8 cellular contexts compared by ENCODE assay signal in genomic region chr16:31487720-31488629, GRCh38. TPM values are rescaled to one million over a fixed set of nuclear protein-coding genes. Genes with fewer than 3 reads are reported as not detected.
DNase-seq lines count a peak whose midpoint lies in the region; ATAC-seq and TF ChIP-seq lines count a peak whose summit lies in the region.

No MANE protein-coding gene starts in this region.

- intact Hi-C loops in lower leg skin (cut with DNase I; ENCODE audit: low total_unique reads): no loop called here

- peaks cover 8% of the 10 kb centered on the region; the same call in 1 of the 2 replicates for H3K27me3 ChIP-seq in GM23248 (replicated peaks; ENCODE audit: insufficient read depth)

- H3K4me2 ChIP-seq in GM23248 (ENCODE audit: unreplicated experiment): peak overlapping the region; percentile 90

- in situ Hi-C loops in GM23248 (cut with MboI): no loop called here

- TF ChIP-seq POLR2A in NB4 (IDR thresholded peaks at IDR 0.05; ENCODE audit: extremely low read depth, insufficient read length) (no peak), lower leg skin (IDR thresholded peaks at IDR 0.05) (no peak)

- H3K4me3 ChIP-seq in GM23248: peak overlapping the region; percentile 75
- peak overlapping the region; percentile 21 for H3K4me3 ChIP-seq in NB4 (ENCODE audit: low read depth, low read length)
- peak overlapping the region; percentile 56 for H3K4me3 ChIP-seq in choroid plexus epithelial cell (ENCODE audit: low read depth, low read length)
- H3K4me3 ChIP-seq in lower leg skin (ENCODE audit: low read depth, poor library complexity, severe bottlenecking): peak overlapping the region; percentile 28

- H3K27ac ChIP-seq in GM23248: no peak overlapping the region

- TF ChIP-seq CTCF in NB4 (IDR thresholded peaks at IDR 0.05; ENCODE audit: low read depth, low read length) (no peak), choroid plexus epithelial cell (conservative IDR thresholded peaks at IDR 0.05; ENCODE audit: low read depth, low read length) (no peak), lower leg skin (IDR thresholded peaks at IDR 0.05) (no peak)

- H3K9ac ChIP-seq in ES-I3 (ENCODE audit: low read depth, low read length) (peak overlapping the region; percentile 49; the same call in 1 of the 2 replicates), GM23248 (peak overlapping the region; percentile 43; the same call in 1 of the 2 replicates)

- H3K4me1 ChIP-seq in ES-I3 (ENCODE audit: insufficient read depth, low read length) (peaks cover 8% of the 10 kb centered on the region; the same call in 1 of the 2 replicates), GM23248 (ENCODE audit: insufficient read depth) (0 out of 2 replicates have a peak, but pooled peaks cover 13% of the 10 kb centered on the region)

- DNase-seq in GM23248: peak; percentile 53
- DNase-seq in NB4 (ENCODE audit: low read depth): peak; percentile 66
- DNase-seq in choroid plexus epithelial cell (ENCODE audit: low read depth): peak; percentile 34
- peak in 1 of 2 donors; percentile 31 for DNase-seq in lower leg skin (ENCODE audit: low spot score in 2 of 2)
- DNase-seq in stimulated activated CD8-positive, alpha-beta memory T cell treated with anti-CD3 and anti-CD28 coated beads, Interleukin-15, amount 100 ng/mL, for 1 hour (ENCODE audit: low read depth): peak; percentile 41
- DNase-seq in mesenteric fat pad (ENCODE audit: low spot score): no peak

- H3F3A ChIP-seq in GM23248 (ENCODE audit: insufficient read depth): no peaks in the 10 kb centered on the region

- H4K20me1 ChIP-seq in GM23248 (ENCODE audit: insufficient read depth): no peaks in the 10 kb centered on the region

- H2AFZ ChIP-seq in GM23248: peak overlapping the region; percentile 80

- H3K36me3 ChIP-seq in ES-I3 (ENCODE audit: insufficient read depth, low read length) (no peaks in the 10 kb centered on the region), GM23248 (ENCODE audit: low read depth) (no peaks in the 10 kb centered on the region; the same call in 1 of the 2 replicates)

- no peaks in the 10 kb centered on the region for H3K79me2 ChIP-seq in GM23248 (ENCODE audit: insufficient read depth)

- no peaks in the 10 kb centered on the region for H3K9me2 ChIP-seq in GM23248 (ENCODE audit: insufficient read depth)

- H3K9me3 ChIP-seq in ES-I3 (ENCODE audit: control insufficient read depth, insufficient read depth, low read length) (no peaks in the 10 kb centered on the region), GM23248 (ENCODE audit: low read depth) (no peaks in the 10 kb centered on the region)

- ATAC-seq in activated CD4-positive, CD25-positive, alpha-beta regulatory T cell treated with anti-CD3 and anti-CD28 coated beads, Interleukin-2, amount 50 U/mL, for 24 hours: peak; percentile 91 to 94

- WGBS in GM23248 (ENCODE audit: low coverage in 1 of 2, low lambda C conversion rate in 2 of 2, missing lambda C conversion rate in 2 of 2), 2 experiments: 2 to 4% methylated on average over 41 to 53 of the region's 77 CpGs
- WGBS in lower leg skin, 2 donors: 0 to 4% methylated on average over 30 to 35 of the region's 77 CpGs

RNA-seq across cellular contexts. Expression of gene SLC5A2, which starts 5.1 kb away (rescaled TPM):
- not detected in 2 replicates for total RNA-seq in GM23248 (2014; rRNA removed; shearing (Covaris generic))
- polyA plus RNA-seq in GM23248 (2016; fragmentation: Nextera tagmentation; extraction: Ambion mirVana): 4.7 and 4.8 TPM in 2 replicates
- total RNA-seq in lower leg skin (under 1 TPM; 0.17 to 0.27 (median 0.21) TPM), mesenteric fat pad (not detected)

RNA-seq across cellular contexts. Expression of gene TGFB1I1, which starts 16.0 kb away (rescaled TPM):
- 71.8 and 88.5 TPM in 2 replicates for total RNA-seq in GM23248 (2014; rRNA removed; shearing (Covaris generic))
- 174 and 177 TPM in 2 replicates for polyA plus RNA-seq in GM23248 (2016; fragmentation: Nextera tagmentation; extraction: Ambion mirVana)
- total RNA-seq in lower leg skin (10 to 100 TPM; 15.1 to 34.1 (median 22.7) TPM), mesenteric fat pad (34.7 TPM)

RNA-seq across cellular contexts. Expression of gene RUSF1, which starts 20.2 kb away (rescaled TPM):
- 68.2 and 74.0 TPM in 2 replicates for total RNA-seq in GM23248 (2014; rRNA removed; shearing (Covaris generic))
- 34.6 and 39.3 TPM in 2 replicates for polyA plus RNA-seq in GM23248 (2016; fragmentation: Nextera tagmentation; extraction: Ambion mirVana)
- total RNA-seq in lower leg skin (10 to 100 TPM; 50.5 to 56.4 (median 52.7) TPM), mesenteric fat pad (36.0 TPM)

RNA-seq across cellular contexts. Expression of gene ARMC5, which starts 28.7 kb away (rescaled TPM):
- 11.2 and 14.3 TPM in 2 replicates for total RNA-seq in GM23248 (2014; rRNA removed; shearing (Covaris generic))
- 5.0 and 7.0 TPM in 2 replicates for polyA plus RNA-seq in GM23248 (2016; fragmentation: Nextera tagmentation; extraction: Ambion mirVana)
- total RNA-seq in lower leg skin (10 to 100 TPM; 11.2 to 13.8 (median 13.3) TPM), mesenteric fat pad (8.5 TPM)

RNA-seq across cellular contexts. Expression of gene AHSP, which starts 39.7 kb away (rescaled TPM):
- total RNA-seq in GM23248 (2014; rRNA removed; shearing (Covaris generic)): not detected in 2 replicates
- polyA plus RNA-seq in GM23248 (2016; fragmentation: Nextera tagmentation; extraction: Ambion mirVana): not detected in 2 replicates
- total RNA-seq in lower leg skin: not detected
- not detected for total RNA-seq in mesenteric fat pad

Comparison
In these comparisons a context has a peak if more than half of its experiments do, and no peak if none do; other contexts are left out.
1. H3K4me3 ChIP-seq: peak in every context shown above with its lines; median percentile 75 in GM23248; 56 in choroid plexus epithelial cell; 28 in lower leg skin; 21 in NB4.